In genomic region chr15:89070197-89071124, GRCh38 we compare ENCODE assay signal across 20 cellular contexts. TPM values are rescaled to one million over a fixed set of nuclear protein-coding genes. Genes with fewer than 3 reads are reported as not detected.
DNase-seq lines count a peak whose midpoint lies in the region; ATAC-seq and TF ChIP-seq lines count a peak whose summit lies in the region.
"Had no signal": no experiment of that assay in that cellular context is flagged by ENCODE, and none has a peak within 500 bp of the region (broad histone marks: within the 10 kb centered on the region; RNA-seq: fewer than 3 reads in every experiment).

No MANE protein-coding gene starts in this region.

- peaks cover 37% of the 10 kb centered on the region for H3K36me3 Mint-ChIP-seq in Calu3 (ENCODE audit: insufficient read depth, unreplicated experiment)
- peaks cover 17% of the 10 kb centered on the region for H3K36me3 Mint-ChIP-seq in dendritic cell treated with granulocyte-macrophage colony-stimulating factor and Interleukin-4, amounts not matched to agents 40 ng/mL and 50 ng/mL, for 4 days (ENCODE audit: low read depth)

- BruUV-seq in Calu3 (replicated peaks; lab: Mats Ljungman, UMichigan), result no TSS peak

- no peaks in the 10 kb centered on the region for H3K36me3 ChIP-seq in trophoblast cell (ENCODE audit: control insufficient read depth in 1 of 2, insufficient read depth in 2 of 2, low read length in 2 of 2)
- H3K36me3 ChIP-seq: WERI-Rb-1 had no signal

- H3K4me3 ChIP-seq in trophoblast cell (ENCODE audit: low read depth, low read length), result no peak overlapping the region

- H3K4me2 ChIP-seq in trophoblast cell (ENCODE audit: low read length), result no peak overlapping the region

- H3K9me3 ChIP-seq in trophoblast cell (ENCODE audit: insufficient read depth, low read depth, low read length), result peaks cover 11% of the 10 kb centered on the region

- H3K23ac ChIP-seq in trophoblast cell (ENCODE audit: low read length), result no peak overlapping the region

- no CpG with 5 or more reads among the region's 7 CpGs for WGBS in trophoblast cell (ENCODE audit: extremely low coverage, insufficient coverage, insufficient read length)

- H3K27ac ChIP-seq in trophoblast cell (ENCODE audit: low read depth, low read length), result no peak overlapping the region
- H3K27ac ChIP-seq: WERI-Rb-1 had no signal

- H2AFZ ChIP-seq in trophoblast cell (ENCODE audit: insufficient read depth, low read length, poor library complexity), result no peak overlapping the region

- no peaks in the 10 kb centered on the region for H3K79me1 ChIP-seq in trophoblast cell (ENCODE audit: low read length)

- CTCF ChIA-PET in Calu3 (lab: Charles Lee), result interaction anchor here (2.2 to 4.4 kb wide), 2 partner anchors 8 to 18 kb away, joined by 6 to 21 read pairs; partner anchors contain the start of gene ABHD2

- DNase-seq in Calu3 (no peak), NOMO-1 treated with DMSO at 0.1 percent for 48 hours (lab: John Stamatoyannopoulos, UW; ENCODE audit: unreplicated experiment) (peak; percentile 93), trophoblast cell (peak; percentile 4 to 23), UCSD-AML1 (lab: John Stamatoyannopoulos, UW; ENCODE audit: unreplicated experiment) (no peak), DMS153 treated with DMSO at 0.1 percent for 48 hours (lab: John Stamatoyannopoulos, UW; ENCODE audit: unreplicated experiment) (no peak)
- DNase-seq: activated CD4-positive, alpha-beta T cell treated with anti-CD3 and anti-CD28 coated beads, Interleukin-2, amount 50 U/mL, for 48 hours; activated T-cell treated with anti-CD3 and anti-CD28 coated beads for 4 hours; amygdala; central memory CD4-positive, alpha-beta T cell; DND-41; foreskin melanocyte; HFFc6; left cardiac atrium; NCI-H1417 treated with DMSO at 0.1 percent for 48 hours; NCI-H2171; NCI-H774; stimulated activated CD4-positive, alpha-beta T cell treated with anti-CD3 and anti-CD28 coated beads, Interleukin-12 subunit alpha, Interleukin-12 subunit beta, amount 100 ng/mL, for 4 hours; WERI-Rb-1 had no signal

- H2AK5ac ChIP-seq in trophoblast cell (ENCODE audit: low read length), result no peak overlapping the region

- H3K14ac ChIP-seq in trophoblast cell (ENCODE audit: low read length), result no peak overlapping the region

- H3K9me3 Mint-ChIP-seq in Calu3 (ENCODE audit: low read depth, unreplicated experiment), result peaks cover 4% of the 10 kb centered on the region
- H3K9me3 Mint-ChIP-seq in dendritic cell treated with granulocyte-macrophage colony-stimulating factor and Interleukin-4, amounts not matched to agents 40 ng/mL and 50 ng/mL, for 4 days, result peaks cover 26% of the 10 kb centered on the region

- H3K4me1 ChIP-seq in trophoblast cell (ENCODE audit: control insufficient read depth in 1 of 2, insufficient read depth in 2 of 2, low read length in 2 of 2), result no peaks in the 10 kb centered on the region

- no peaks in the 10 kb centered on the region for H3K27me3 Mint-ChIP-seq in Calu3 (ENCODE audit: unreplicated experiment)
- H3K27me3 Mint-ChIP-seq in dendritic cell treated with granulocyte-macrophage colony-stimulating factor and Interleukin-4, amounts not matched to agents 40 ng/mL and 50 ng/mL, for 4 days, result no peaks in the 10 kb centered on the region

- no peak for TF ChIP-seq CTCF in Calu3 (IDR thresholded peaks at IDR 0.05; ENCODE audit: unreplicated experiment)

- intact Hi-C loops in Calu3 (cut with micrococcal nuclease; ENCODE audit: unreplicated experiment), result loop anchor here (2.0 kb wide), 1 partner anchor 18 kb away; the partner anchor contains the start of gene ABHD2
- intact Hi-C loops in dendritic cell treated with granulocyte-macrophage colony-stimulating factor and Interleukin-4, amounts not matched to agents 40 ng/mL and 50 ng/mL, for 4 days (cut with micrococcal nuclease), result no loop called here

- no peak for ATAC-seq in HG03432 (IDR thresholded peaks at IDR 0.05; ENCODE audit: unreplicated experiment)

- no peak overlapping the region for H3K18ac ChIP-seq in trophoblast cell (ENCODE audit: low read length)

- no peak overlapping the region for H2BK120ac ChIP-seq in trophoblast cell (ENCODE audit: insufficient read depth, low read length, poor library complexity)

- H4K12ac ChIP-seq in trophoblast cell (ENCODE audit: low read depth, low read length), result no peak overlapping the region

- H3K27ac Mint-ChIP-seq in Calu3 (ENCODE audit: unreplicated experiment), result peak overlapping the region; percentile 80
- peak overlapping the region; percentile 68 for H3K27ac Mint-ChIP-seq in dendritic cell treated with granulocyte-macrophage colony-stimulating factor and Interleukin-4, amounts not matched to agents 40 ng/mL and 50 ng/mL, for 4 days
- H3K27ac Mint-ChIP-seq: HFFc6 had no signal

- H3K79me2 ChIP-seq in trophoblast cell (ENCODE audit: control insufficient read depth, insufficient read depth, low read length, poor library complexity), result no peaks in the 10 kb centered on the region

- no peak overlapping the region for H4K8ac ChIP-seq in trophoblast cell (ENCODE audit: low read depth, low read length)

- no peaks in the 10 kb centered on the region for H3K27me3 ChIP-seq in trophoblast cell (ENCODE audit: insufficient read depth, low read length)

- no peak overlapping the region for H3K4me3 Mint-ChIP-seq in Calu3 (ENCODE audit: low read depth, unreplicated experiment)
- no peak overlapping the region for H3K4me3 Mint-ChIP-seq in dendritic cell treated with granulocyte-macrophage colony-stimulating factor and Interleukin-4, amounts not matched to agents 40 ng/mL and 50 ng/mL, for 4 days
- H3K4me3 Mint-ChIP-seq: HFFc6 had no signal

- H3K4me1 Mint-ChIP-seq in Calu3 (ENCODE audit: low read depth, unreplicated experiment), result peaks cover 57% of the 10 kb centered on the region
- peaks cover 45% of the 10 kb centered on the region for H3K4me1 Mint-ChIP-seq in dendritic cell treated with granulocyte-macrophage colony-stimulating factor and Interleukin-4, amounts not matched to agents 40 ng/mL and 50 ng/mL, for 4 days (ENCODE audit: low read depth)

- no peak overlapping the region for H3K9ac ChIP-seq in trophoblast cell (ENCODE audit: low read length)

- H2BK5ac ChIP-seq in trophoblast cell (ENCODE audit: low read depth, low read length, poor library complexity), result no peak overlapping the region

- H3K4ac ChIP-seq in trophoblast cell (ENCODE audit: low read depth, low read length), result no peak overlapping the region

- no peak overlapping the region for H2BK12ac ChIP-seq in trophoblast cell (ENCODE audit: low read length)

- no peak overlapping the region for H4K91ac ChIP-seq in trophoblast cell (ENCODE audit: low read depth, low read length)

RNA-seq across cellular contexts. Expression of gene ABHD2, which starts 17.8 kb away (rescaled TPM):
- 300 and 353 TPM in 2 replicates for total RNA-seq in Calu3 (2022)
- polyA plus RNA-seq in trophoblast cell (2013), result 12.4 and 13.4 TPM in 2 replicates

Comparison
In these comparisons a context has a peak if more than half of its experiments do, and no peak if none do; other contexts are left out.
1. DNase-seq: peak in NOMO-1 treated with DMSO at 0.1 percent for 48 hours (single experiment) and trophoblast cell (2 of 2); none in Calu3 (single experiment), UCSD-AML1 (single experiment) and DMS153 treated with DMSO at 0.1 percent for 48 hours (single experiment).